Comparison of ENCODE assay signal across 11 cellular contexts in the genomic region with DNA sequence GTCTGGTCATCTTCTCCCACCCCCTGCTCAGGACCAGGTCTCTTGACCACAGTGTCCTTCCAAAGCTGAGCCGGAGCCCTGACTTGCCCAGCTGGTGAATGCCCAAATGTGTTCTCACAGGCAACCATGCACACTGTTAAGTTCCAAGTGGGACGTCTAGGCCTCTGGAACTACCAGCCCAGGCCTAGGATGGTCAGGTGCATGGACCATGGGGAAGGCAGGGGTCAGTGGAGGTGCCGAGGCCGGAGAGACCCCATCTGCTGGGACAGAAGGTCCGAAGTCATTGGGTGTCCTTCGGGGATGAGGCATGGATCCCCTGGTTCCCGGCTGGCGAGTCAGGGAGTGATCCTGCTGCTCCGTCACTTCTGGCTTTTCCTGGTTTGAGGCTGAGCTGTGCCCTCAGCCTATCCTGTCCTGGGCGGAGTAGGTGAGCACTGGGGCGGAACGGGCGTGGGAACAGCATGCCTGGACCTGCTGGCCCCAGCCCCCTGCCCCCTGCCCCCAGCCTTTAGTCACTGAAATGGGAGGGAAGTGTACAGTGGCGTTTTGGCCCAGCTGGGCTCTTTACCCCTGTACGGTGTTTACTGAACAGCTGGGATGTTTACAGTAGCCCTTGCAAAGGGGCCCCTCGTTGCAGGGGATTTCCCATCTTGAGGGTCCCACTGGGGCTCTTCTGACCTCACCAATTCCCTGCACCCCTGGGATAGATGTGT. TPM values are rescaled to one million over a fixed set of nuclear protein-coding genes. Genes with fewer than 3 reads are reported as not detected.
DNase-seq lines count a peak whose midpoint lies in the region; ATAC-seq, FAIRE-seq and TF ChIP-seq lines count a peak whose summit lies in the region.
"Had no signal": no experiment of that assay in that cellular context is flagged by ENCODE, and none has a peak within 500 bp of the region (broad histone marks: within the 10 kb centered on the region; RNA-seq: fewer than 3 reads in every experiment).

No MANE protein-coding gene starts in this region.

- H3K27me3 ChIP-seq in Caco-2 (replicated peaks; ENCODE audit: control insufficient read depth, insufficient read depth, low read length), result no peaks in the 10 kb centered on the region
- no peaks in the 10 kb centered on the region for H3K27me3 ChIP-seq in PC-9 (ENCODE audit: insufficient read depth, low read depth)
- no peaks in the 10 kb centered on the region for H3K27me3 ChIP-seq in gastroesophageal sphincter

- CTCF ChIA-PET in Caco-2 (lab: Charles Lee), result no interaction called here
- CTCF ChIA-PET in PC-9 (lab: Charles Lee), result no interaction called here

- H4K20me1 ChIP-seq in PC-9 (ENCODE audit: insufficient read depth), result no peaks in the 10 kb centered on the region

- TF ChIP-seq CTCF in Caco-2 (IDR thresholded peaks at IDR 0.05; ENCODE audit: insufficient read depth in 1 of 2, low read depth in 1 of 2, low read length in 1 of 2, severe bottlenecking in 1 of 2, unreplicated experiment in 1 of 2) (no peak), PC-9 (conservative IDR thresholded peaks at IDR 0.05) (no peak), gastroesophageal sphincter (IDR thresholded peaks at IDR 0.05) (no peak)

- H3K4me2 ChIP-seq in PC-9, result no peak overlapping the region

- peak overlapping the region; percentile 44 for H3K27ac Mint-ChIP-seq in Caco-2 (ENCODE audit: unreplicated experiment)
- peak overlapping the region in 1 of 2 donors; percentile 15 for H3K27ac Mint-ChIP-seq in activated naive CD4-positive, alpha-beta T cell treated with anti-CD3 and anti-CD28 coated beads, Interleukin-2, amount 50 U/mL, for 72 hours

- no peak overlapping the region for H3K4me3 Mint-ChIP-seq in Caco-2 (ENCODE audit: unreplicated experiment)

- 55% methylated on average over 9 of the region's 16 CpGs; no CpG with 5 or more reads in 1 of the 2 donors for WGBS in gastroesophageal sphincter (ENCODE audit: low coverage in 1 of 2), 2 donors

- no peaks in the 10 kb centered on the region for H3K79me2 ChIP-seq in PC-9 (ENCODE audit: low read depth)

- TF ChIP-seq EP300 in gastroesophageal sphincter (IDR thresholded peaks at IDR 0.05), result no peak

- DNase-seq in Caco-2 (no peak), PC-9 (peak; percentile 46 to 83), renal cortical epithelial cell (ENCODE audit: low read depth) (peak; percentile 91), GM19239 (ENCODE audit: insufficient read length, low spot score) (no peak)
- DNase-seq in activated naive CD4-positive, alpha-beta T cell treated with anti-CD3 and anti-CD28 coated beads, Interleukin-2, amount 50 U/mL, for 16 hours, result no peak
- DNase-seq in activated naive CD4-positive, alpha-beta T cell treated with anti-CD3 and anti-CD28 coated beads, Interleukin-2, amount 50 U/mL, for 72 hours (ENCODE audit: low spot score in 2 of 2), result no peak
- no peak for DNase-seq in activated effector memory CD4-positive, alpha-beta T cell treated with Interleukin-2 at 50 U/mL for 16 hours
- DNase-seq: activated gamma-delta T cell, NCI-H526 treated with DMSO at 0.1 percent for 48 hours had no signal

- H3K4me1 Mint-ChIP-seq in Caco-2 (ENCODE audit: low read depth, unreplicated experiment), result peaks cover 16% of the 10 kb centered on the region

- no peaks in the 10 kb centered on the region for H3K9me3 Mint-ChIP-seq in Caco-2 (ENCODE audit: unreplicated experiment)
- H3K9me3 Mint-ChIP-seq in activated naive CD4-positive, alpha-beta T cell treated with anti-CD3 and anti-CD28 coated beads, Interleukin-2, amount 50 U/mL, for 72 hours, result no peaks in the 10 kb centered on the region

- H3K4me3 ChIP-seq in Caco-2 (ENCODE audit: low read depth, low read length) (no peak overlapping the region), PC-9 (no peak overlapping the region), gastroesophageal sphincter (no peak overlapping the region)

- H3K9me3 ChIP-seq in Caco-2 (no peaks in the 10 kb centered on the region), PC-9 (ENCODE audit: insufficient read depth, low read depth) (no peaks in the 10 kb centered on the region), gastroesophageal sphincter (no peaks in the 10 kb centered on the region)

- H3K27ac ChIP-seq in PC-9 (no peak overlapping the region), gastroesophageal sphincter (peak overlapping the region in 3 of 4 donors; percentile 83 to 94 (median 87))

- H3K36me3 Mint-ChIP-seq in Caco-2 (ENCODE audit: insufficient read depth, unreplicated experiment), result no peaks in the 10 kb centered on the region
- H3K36me3 Mint-ChIP-seq in activated naive CD4-positive, alpha-beta T cell treated with anti-CD3 and anti-CD28 coated beads, Interleukin-2, amount 50 U/mL, for 72 hours, result no peaks in the 10 kb centered on the region

- intact Hi-C loops in Caco-2 (cut with micrococcal nuclease; ENCODE audit: unreplicated experiment), result no loop called here
- intact Hi-C loops in PC-9 (cut with micrococcal nuclease; ENCODE audit: unreplicated experiment), result loop anchor here (1.0 kb wide), 1 partner anchor 12 kb away; the partner anchor contains the start of gene SEMA3F

- H3K4me1 ChIP-seq in Caco-2 (peaks cover 25% of the 10 kb centered on the region), PC-9 (replicated peaks; ENCODE audit: insufficient read depth) (peaks cover 28% of the 10 kb centered on the region), gastroesophageal sphincter (peaks cover 9 to 82% (median 50%) of the 10 kb centered on the region in 3 donors)

- no peaks in the 10 kb centered on the region; the same call in 1 of the 2 replicates for H3F3A ChIP-seq in PC-9 (ENCODE audit: insufficient read depth, low read depth)

- TF ChIP-seq POLR2A in gastroesophageal sphincter (IDR thresholded peaks at IDR 0.05), result no peak

- POLR2A ChIA-PET in Caco-2 (lab: Charles Lee) (no interaction called here), PC-9 (lab: Charles Lee; ENCODE audit: unreplicated experiment) (interaction anchor here (0.6 kb wide), 1 partner anchor 136 kb away, joined by 3 read pairs; no protein-coding TSS in a partner anchor)

- no peak for FAIRE-seq in GM19239 (lab: Jason Lieb, UNC)

- no peak overlapping the region for H2AFZ ChIP-seq in PC-9

- H3K36me3 ChIP-seq in Caco-2 (ENCODE audit: control insufficient read depth, insufficient read depth, low read length) (no peaks in the 10 kb centered on the region; the same call in 1 of the 2 replicates), PC-9 (ENCODE audit: low read depth) (no peaks in the 10 kb centered on the region), gastroesophageal sphincter (no peaks in the 10 kb centered on the region)

- no peak for ATAC-seq in gastroesophageal sphincter
- ATAC-seq in activated naive CD4-positive, alpha-beta T cell treated with anti-CD3 and anti-CD28 coated beads, Interleukin-2, amount 50 U/mL, for 72 hours, result no peak
- ATAC-seq: HCT116 had no signal

- no TSS peak for BruUV-seq in Caco-2 (replicated peaks; lab: Mats Ljungman, UMichigan)
- BruUV-seq in PC-9 (replicated peaks; lab: Mats Ljungman, UMichigan), result no TSS peak

- no peaks in the 10 kb centered on the region for H3K9me2 ChIP-seq in PC-9 (ENCODE audit: insufficient read depth)

- H3K27me3 Mint-ChIP-seq in Caco-2 (ENCODE audit: insufficient read depth, unreplicated experiment), result no peaks in the 10 kb centered on the region

RNA-seq across cellular contexts. Expression of gene SEMA3F, which starts 12.1 kb away (rescaled TPM):
- total RNA-seq in Caco-2 (2022) (11.3 and 16.5 TPM in 2 replicates), PC-9 (2021) (34.0 and 49.1 TPM in 2 replicates), gastroesophageal sphincter (10 to 100 TPM in 3 of 4 donors, 1 to 10 TPM in 1; 6.7 to 33.5 (median 16.3) TPM), renal cortical epithelial cell (10.2 and 33.5 TPM in 2 replicates)
- total RNA-seq in activated naive CD4-positive, alpha-beta T cell treated with anti-CD3 and anti-CD28 coated beads, Interleukin-2, amount 50 U/mL, for 72 hours, result under 1 TPM; 0.32 to 0.54 TPM

RNA-seq across cellular contexts. Expression of gene GNAT1, which starts 24.2 kb away (rescaled TPM):
- 0.50 TPM in 1 of 2 replicates, not detected in the other for total RNA-seq in Caco-2 (2022)
- 0.48 TPM in 1 of 2 replicates, not detected in the other for total RNA-seq in PC-9 (2021)
- total RNA-seq in gastroesophageal sphincter, result not detected
- total RNA-seq in renal cortical epithelial cell, result 0.05 TPM in 1 of 2 replicates, not detected in the other
- not detected for total RNA-seq in activated naive CD4-positive, alpha-beta T cell treated with anti-CD3 and anti-CD28 coated beads, Interleukin-2, amount 50 U/mL, for 72 hours

RNA-seq across cellular contexts. Expression of gene SLC38A3, which starts 37.8 kb away (rescaled TPM):
- total RNA-seq in Caco-2 (2022) (11.4 and 16.8 TPM in 2 replicates), PC-9 (2021) (0.33 and 0.37 TPM in 2 replicates), gastroesophageal sphincter (under 1 TPM in 2 of 4 donors, not detected in 2; 0.35 TPM), renal cortical epithelial cell (1.8 TPM in 1 of 2 replicates, not detected in the other)
- total RNA-seq in activated naive CD4-positive, alpha-beta T cell treated with anti-CD3 and anti-CD28 coated beads, Interleukin-2, amount 50 U/mL, for 72 hours, result not detected

Comparison
In these comparisons a context has a peak if more than half of its experiments do, and no peak if none do; other contexts are left out.
1. DNase-seq: peak in PC-9 (2 of 2) and renal cortical epithelial cell (single experiment); none in Caco-2 (0 of 2), activated naive CD4-positive, alpha-beta T cell treated with anti-CD3 and anti-CD28 coated beads, Interleukin-2, amount 50 U/mL, for 16 hours (single experiment), activated naive CD4-positive, alpha-beta T cell treated with anti-CD3 and anti-CD28 coated beads, Interleukin-2, amount 50 U/mL, for 72 hours (0 of 2), GM19239 (single experiment) and activated effector memory CD4-positive, alpha-beta T cell treated with Interleukin-2 at 50 U/mL for 16 hours (single experiment).